Comparison of ENCODE assay signal across 20 cellular contexts in the genomic region with DNA sequence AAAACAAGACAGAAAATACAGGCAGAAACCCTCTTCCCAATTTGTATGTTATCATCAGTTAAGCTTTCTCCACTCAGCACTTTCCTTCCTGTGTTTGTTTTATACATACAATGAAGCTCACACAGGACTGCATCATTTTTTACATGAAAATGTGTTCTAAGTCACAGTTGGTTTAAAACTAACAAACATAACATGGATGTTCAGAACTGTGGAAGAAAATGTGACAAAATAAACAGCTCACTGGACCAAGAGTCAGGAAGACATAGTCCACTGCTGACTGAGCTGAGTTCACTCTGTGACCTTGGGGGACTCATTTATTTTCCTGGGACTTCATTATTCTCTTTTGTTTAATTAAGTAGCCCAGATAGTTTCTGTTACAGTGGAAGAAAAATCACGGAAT.
DNase-seq lines count a peak whose midpoint lies in the region; ATAC-seq and TF ChIP-seq lines count a peak whose summit lies in the region.
"Had no signal": no experiment of that assay in that cellular context is flagged by ENCODE, and none has a peak within 500 bp of the region (broad histone marks: within the 10 kb centered on the region; RNA-seq: fewer than 3 reads in every experiment).

No MANE protein-coding gene starts in this region.

- ATAC-seq in left lobe of liver: peak; percentile 27
- ATAC-seq in HG03196 (IDR thresholded peaks at IDR 0.05; ENCODE audit: unreplicated experiment): no peak
- no peak for ATAC-seq in body of pancreas
- ATAC-seq: GM12878 had no signal

- intact Hi-C loops in spleen (cut with DNase I; ENCODE audit: low total_unique reads) (no loop called here), body of pancreas (cut with DNase I) (no loop called here)

- DNase-seq in Karpas-422 (no peak), choroid plexus epithelial cell (ENCODE audit: low read depth) (peak; percentile 24), left lobe of liver (ENCODE audit: low spot score) (no peak), spleen (no peak), body of pancreas (no peak)
- no peak for DNase-seq in activated CD4-positive, alpha-beta T cell treated with anti-CD3 and anti-CD28 coated beads, Interleukin-2, amount 50 U/mL, for 4 hours
- DNase-seq: DMS 273 treated with DMSO at 0.1 percent for 48 hours, GDM1, MG63, NCI-H1092, NCI-H2081 treated with DMSO at 0.1 percent for 48 hours, NCI-H510A treated with DMSO at 0.1 percent for 48 hours, NCI-H82, OCI-M1, RPMI8226, SIG-M5 had no signal

- H3K9me2 ChIP-seq in Karpas-422 (replicated peaks; ENCODE audit: insufficient read depth, low read length): no peaks in the 10 kb centered on the region

- H3K4me3 ChIP-seq in Karpas-422 (ENCODE audit: low read length): no peak overlapping the region
- H3K4me3 ChIP-seq in choroid plexus epithelial cell (ENCODE audit: low read depth, low read length): no peak overlapping the region
- no peak overlapping the region for H3K4me3 ChIP-seq in spleen
- no peak overlapping the region for H3K4me3 ChIP-seq in body of pancreas
- H3K4me3 ChIP-seq: GM12878, MG63 had no signal

- H3K9ac ChIP-seq in Karpas-422 (ENCODE audit: low read length): no peak overlapping the region
- H3K9ac ChIP-seq: KMS-11 had no signal

- H3K27ac ChIP-seq in Karpas-422 (ENCODE audit: low read length) (no peak overlapping the region), spleen (peak overlapping the region in 7 of 8 donors; percentile 49 to 67 (median 59)), body of pancreas (no peak overlapping the region)
- H3K27ac ChIP-seq: C4-2B, KMS-11 had no signal

- peaks cover 11% of the 10 kb centered on the region for H3K79me2 ChIP-seq in Karpas-422 (ENCODE audit: low read length)

- H3K4me2 ChIP-seq in Karpas-422 (ENCODE audit: low read depth, low read length, poor library complexity, severe bottlenecking): no peak overlapping the region
- H3K4me2 ChIP-seq: KMS-11 had no signal

- H3K27me3 ChIP-seq in Karpas-422 (ENCODE audit: low read length) (no peaks in the 10 kb centered on the region), spleen (replicated peaks in 1 of 7) (no peaks in the 10 kb centered on the region), body of pancreas (no peaks in the 10 kb centered on the region)
- H3K27me3 ChIP-seq: MG63 had no signal

- TF ChIP-seq POLR2A in spleen (IDR thresholded peaks at IDR 0.05): no peak
- no peak for TF ChIP-seq POLR2A in body of pancreas (IDR thresholded peaks at IDR 0.05)

- H3K9me3 ChIP-seq in Karpas-422 (ENCODE audit: low read length) (no peaks in the 10 kb centered on the region), spleen (no peaks in the 10 kb centered on the region), body of pancreas (no peaks in the 10 kb centered on the region)
- H3K9me3 ChIP-seq: MG63 had no signal

- peaks cover 20% of the 10 kb centered on the region for H3K4me1 ChIP-seq in Karpas-422 (ENCODE audit: low read length)
- peaks cover 7 to 43% (median 23%) of the 10 kb centered on the region in 6 donors for H3K4me1 ChIP-seq in spleen
- H3K4me1 ChIP-seq in body of pancreas: peaks cover 19% of the 10 kb centered on the region

- H2AFZ ChIP-seq in Karpas-422 (ENCODE audit: low read length): peak overlapping the region; percentile 81; the same call in 1 of the 2 replicates

- no peak for TF ChIP-seq CTCF in choroid plexus epithelial cell (conservative IDR thresholded peaks at IDR 0.05; ENCODE audit: low read depth, low read length)
- no peak for TF ChIP-seq CTCF in spleen (IDR thresholded peaks at IDR 0.05 in 8 of 11, conservative IDR thresholded peaks at IDR 0.05 in 3 of 11)
- TF ChIP-seq CTCF in body of pancreas (IDR thresholded peaks at IDR 0.05): no peak

- WGBS in spleen, 5 donors: 62 to 80% (median 68%) methylated on average over 1 of the region's 1 CpG
- WGBS in body of pancreas, 2 donors: 32 to 33% methylated on average over 1 of the region's 1 CpG

- H4K20me1 ChIP-seq in Karpas-422 (ENCODE audit: insufficient read depth, low read depth, low read length): no peaks in the 10 kb centered on the region

- no peaks in the 10 kb centered on the region for H3K36me3 ChIP-seq in Karpas-422 (ENCODE audit: insufficient read depth, low read length)
- H3K36me3 ChIP-seq in spleen: peaks cover 0 to 90% (median 13%) of the 10 kb centered on the region in 6 donors
- H3K36me3 ChIP-seq in body of pancreas (replicated peaks in 1 of 2; ENCODE audit: insufficient read depth in 1 of 2, low read depth in 2 of 2): peaks cover 0 to 27% of the 10 kb centered on the region in 2 donors
- H3K36me3 ChIP-seq: MG63 had no signal

Comparison
In these comparisons a context has a peak if more than half of its experiments do, and no peak if none do; other contexts are left out.
1. H3K27ac ChIP-seq: peak in spleen (7 of 8); none in Karpas-422 (single experiment) and body of pancreas (0 of 4).